Comparison of ENCODE assay signal across 13 cellular contexts in genomic region chr10:12711344-12711708, GRCh38.
DNase-seq lines count a peak whose midpoint lies in the region; ATAC-seq and TF ChIP-seq lines count a peak whose summit lies in the region.
"Had no signal": no experiment of that assay in that cellular context is flagged by ENCODE, and none has a peak within 500 bp of the region (broad histone marks: within the 10 kb centered on the region; RNA-seq: fewer than 3 reads in every experiment).

No MANE protein-coding gene starts in this region.

- H3K4me1 ChIP-seq in KMS-11 (ENCODE audit: low read depth, poor library complexity, severe bottlenecking) = peaks cover 40% of the 10 kb centered on the region

- H3K36me3 Mint-ChIP-seq in central memory CD8-positive, alpha-beta T cell (ENCODE audit: insufficient read depth) = peaks cover 3% of the 10 kb centered on the region
- H3K36me3 Mint-ChIP-seq in stimulated activated effector memory CD8-positive, alpha-beta T cell treated with anti-CD3 and anti-CD28 coated beads, Interleukin-12 subunit alpha, Interleukin-12 subunit beta, amount 100 ng/mL, for 72 hours = peaks cover 8% of the 10 kb centered on the region
- H3K36me3 Mint-ChIP-seq: activated naive CD4-positive, alpha-beta T cell treated with anti-CD3 and anti-CD28 coated beads, Interleukin-2, amount 50 U/mL, for 24 hours had no signal

- DNase-seq in activated CD8-positive, alpha-beta memory T cell treated with anti-CD3 and anti-CD28 coated beads, Interleukin-2, amount 50 U/mL, for 48 hours = peak; percentile 42
- no peak for DNase-seq in activated CD8-positive, alpha-beta memory T cell treated with anti-CD3 and anti-CD28 coated beads, Interleukin-2, amount 50 U/mL, for 4 hours
- no peak for DNase-seq in central memory CD8-positive, alpha-beta T cell (ENCODE audit: low spot score in 2 of 2)
- no peak for DNase-seq in stimulated activated effector memory CD8-positive, alpha-beta T cell treated with anti-CD3 and anti-CD28 coated beads, Interleukin-12 subunit alpha, Interleukin-12 subunit beta, amount 100 ng/mL, for 72 hours (ENCODE audit: low spot score in 2 of 2)
- DNase-seq in 8988T (no peak), COLO829 (ENCODE audit: low spot score) (no peak), NCI-H524 treated with DMSO at 0.1 percent for 48 hours (lab: John Stamatoyannopoulos, UW) (no peak)
- DNase-seq: NK-92 treated with Interleukin-12 subunit alpha and Interleukin-12 subunit beta, amount 100 ng/mL, for 24 hours had no signal

- H4K20me1 ChIP-seq in KMS-11 (ENCODE audit: insufficient read depth) = no peaks in the 10 kb centered on the region

- H3K4me3 ChIP-seq in KMS-11 (IDR thresholded peaks at IDR 0.05; ENCODE audit: insufficient read depth, low read depth, low read length) = no peak overlapping the region
- H3K4me3 ChIP-seq: body of pancreas, upper lobe of left lung had no signal

- H3K9ac ChIP-seq in KMS-11 = no peak overlapping the region

- no peak overlapping the region for H3K4me3 Mint-ChIP-seq in central memory CD8-positive, alpha-beta T cell
- H3K4me3 Mint-ChIP-seq in stimulated activated effector memory CD8-positive, alpha-beta T cell treated with anti-CD3 and anti-CD28 coated beads, Interleukin-12 subunit alpha, Interleukin-12 subunit beta, amount 100 ng/mL, for 72 hours = peak overlapping the region; percentile 19
- H3K4me3 Mint-ChIP-seq: activated naive CD4-positive, alpha-beta T cell treated with anti-CD3 and anti-CD28 coated beads, Interleukin-2, amount 50 U/mL, for 24 hours; neural crest cell had no signal

- no peaks in the 10 kb centered on the region for H3K27me3 Mint-ChIP-seq in central memory CD8-positive, alpha-beta T cell
- H3K27me3 Mint-ChIP-seq: activated naive CD4-positive, alpha-beta T cell treated with anti-CD3 and anti-CD28 coated beads, Interleukin-2, amount 50 U/mL, for 24 hours had no signal

- H2AFZ ChIP-seq in KMS-11 (ENCODE audit: low read depth) = no peak overlapping the region

- peak; percentile 14; the same call in 1 of the 2 replicates for TF ChIP-seq CTCF in KMS-11 (conservative IDR thresholded peaks at IDR 0.05; ENCODE audit: low read depth, low read length)

- peaks cover 12% of the 10 kb centered on the region for H3K4me1 Mint-ChIP-seq in central memory CD8-positive, alpha-beta T cell
- peaks cover 76% of the 10 kb centered on the region for H3K4me1 Mint-ChIP-seq in stimulated activated effector memory CD8-positive, alpha-beta T cell treated with anti-CD3 and anti-CD28 coated beads, Interleukin-12 subunit alpha, Interleukin-12 subunit beta, amount 100 ng/mL, for 72 hours

- H3K27ac ChIP-seq in KMS-11 = no peak overlapping the region
- H3K27ac ChIP-seq: upper lobe of left lung had no signal

- no peak for ATAC-seq in central memory CD8-positive, alpha-beta T cell (replicated peaks; ENCODE audit: extremely low read depth, poor library complexity, severe bottlenecking)
- no peak for ATAC-seq in stimulated activated effector memory CD8-positive, alpha-beta T cell treated with anti-CD3 and anti-CD28 coated beads, Interleukin-12 subunit alpha, Interleukin-12 subunit beta, amount 100 ng/mL, for 72 hours

- H3K36me3 ChIP-seq in KMS-11 (ENCODE audit: insufficient read depth) = no peaks in the 10 kb centered on the region
- H3K36me3 ChIP-seq: upper lobe of left lung had no signal

- peak overlapping the region; percentile 2 for H3K27ac Mint-ChIP-seq in central memory CD8-positive, alpha-beta T cell (ENCODE audit: low read depth)
- H3K27ac Mint-ChIP-seq in stimulated activated effector memory CD8-positive, alpha-beta T cell treated with anti-CD3 and anti-CD28 coated beads, Interleukin-12 subunit alpha, Interleukin-12 subunit beta, amount 100 ng/mL, for 72 hours = peak overlapping the region; percentile 96

- no peaks in the 10 kb centered on the region for H3K27me3 ChIP-seq in KMS-11 (ENCODE audit: insufficient read depth, low read depth)
- H3K27me3 ChIP-seq: body of pancreas, upper lobe of left lung had no signal

- H3K4me2 ChIP-seq in KMS-11 = peak overlapping the region; percentile 36; the same call in 1 of the 2 replicates

- no peaks in the 10 kb centered on the region for H3K9me3 Mint-ChIP-seq in central memory CD8-positive, alpha-beta T cell
- no peaks in the 10 kb centered on the region for H3K9me3 Mint-ChIP-seq in stimulated activated effector memory CD8-positive, alpha-beta T cell treated with anti-CD3 and anti-CD28 coated beads, Interleukin-12 subunit alpha, Interleukin-12 subunit beta, amount 100 ng/mL, for 72 hours
- H3K9me3 Mint-ChIP-seq: activated naive CD4-positive, alpha-beta T cell treated with anti-CD3 and anti-CD28 coated beads, Interleukin-2, amount 50 U/mL, for 24 hours; neural crest cell had no signal

- no peaks in the 10 kb centered on the region for H3K79me2 ChIP-seq in KMS-11 (ENCODE audit: insufficient read depth, low read depth)
